Comparison of ENCODE assay signal across 14 cellular contexts in the genomic region with DNA sequence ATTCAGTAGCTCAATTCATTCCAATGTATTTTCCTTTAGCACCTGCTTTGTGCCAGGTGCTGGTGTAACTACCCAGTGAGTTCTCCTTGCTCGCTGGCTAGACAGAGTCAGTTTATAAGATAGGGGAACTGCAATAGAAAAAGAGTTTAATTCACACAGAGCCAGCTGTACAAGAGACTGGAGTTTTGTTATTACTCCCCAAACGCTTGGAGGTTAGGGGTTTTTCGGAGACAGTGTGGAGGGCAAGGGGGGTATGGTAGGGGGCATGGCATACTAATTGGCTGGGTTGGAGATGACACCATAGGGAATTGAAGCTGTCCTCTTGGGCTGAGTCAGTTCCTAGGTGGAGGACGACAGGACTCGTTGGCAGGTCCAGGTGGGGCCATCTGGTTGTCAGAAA. TPM values are rescaled to one million over a fixed set of nuclear protein-coding genes. Genes with fewer than 3 reads are reported as not detected.
DNase-seq lines count a peak whose midpoint lies in the region; ATAC-seq and TF ChIP-seq lines count a peak whose summit lies in the region.
"Had no signal": no experiment of that assay in that cellular context is flagged by ENCODE, and none has a peak within 500 bp of the region (broad histone marks: within the 10 kb centered on the region; RNA-seq: fewer than 3 reads in every experiment).

No MANE protein-coding gene starts in this region.

- no peak overlapping the region for H3K4me3 ChIP-seq in H7 (ENCODE audit: insufficient read depth, low read depth, low read length)
- H3K4me3 ChIP-seq: psoas muscle, tibial nerve had no signal

- H3K27me3 ChIP-seq in H7 (ENCODE audit: control insufficient read depth, insufficient read depth, low read length): no peaks in the 10 kb centered on the region
- H3K27me3 ChIP-seq: brain microvascular endothelial cell, tibial nerve had no signal

- no peaks in the 10 kb centered on the region for H3K36me3 ChIP-seq in H7 (replicated peaks; ENCODE audit: control insufficient read depth, insufficient read depth, low read length)
- H3K36me3 ChIP-seq: brain microvascular endothelial cell, tibial nerve had no signal

- TF ChIP-seq CTCF in GM10266 (IDR thresholded peaks at IDR 0.05; ENCODE audit: control insufficient read depth, insufficient read depth, low read depth, missing control alignments): no peak

- ATAC-seq in GM18909 (IDR thresholded peaks at IDR 0.05; ENCODE audit: poor library complexity, unreplicated experiment): peak; percentile 56
- ATAC-seq in HG02571 (IDR thresholded peaks at IDR 0.05; ENCODE audit: unreplicated experiment): peak; percentile 47
- peak; percentile 61 for ATAC-seq in HG03378 (IDR thresholded peaks at IDR 0.05; ENCODE audit: unreplicated experiment)
- ATAC-seq: left lobe of liver, psoas muscle had no signal

- DNase-seq in GM10266 (ENCODE audit: extremely low spot score): peak; percentile 8
- no peak for DNase-seq in AG08395 (ENCODE audit: low spot score)
- no peak for DNase-seq in H7
- no peak for DNase-seq in NCI-H748 (lab: John Stamatoyannopoulos, UW; ENCODE audit: unreplicated experiment)
- DNase-seq in activated CD8-positive, alpha-beta memory T cell treated with anti-CD3 and anti-CD28 coated beads, Interleukin-2, amount 50 U/mL, for 48 hours: no peak
- DNase-seq: activated naive CD4-positive, alpha-beta T cell treated with Interleukin-2 at 50 U/mL for 16 hours; brain microvascular endothelial cell; naive B cell; psoas muscle had no signal

RNA-seq across cellular contexts. Expression of gene CFAP91, which starts 5.4 kb away (rescaled TPM):
- total RNA-seq in H7 (2014; rRNA removed; shearing (Covaris generic)): 0.37 and 1.8 TPM in 2 replicates

RNA-seq across cellular contexts. Expression of gene COX17, which starts 20.2 kb away (rescaled TPM):
- 38.5 and 41.6 TPM in 2 replicates for total RNA-seq in H7 (2014; rRNA removed; shearing (Covaris generic))

RNA-seq across cellular contexts. Expression of gene POPDC2, which starts 37.0 kb away (rescaled TPM):
- total RNA-seq in H7 (2014; rRNA removed; shearing (Covaris generic)): 0.59 TPM in 1 of 2 replicates, not detected in the other
